Comparison of ENCODE assay signal across 8 cellular contexts in the genomic region with DNA sequence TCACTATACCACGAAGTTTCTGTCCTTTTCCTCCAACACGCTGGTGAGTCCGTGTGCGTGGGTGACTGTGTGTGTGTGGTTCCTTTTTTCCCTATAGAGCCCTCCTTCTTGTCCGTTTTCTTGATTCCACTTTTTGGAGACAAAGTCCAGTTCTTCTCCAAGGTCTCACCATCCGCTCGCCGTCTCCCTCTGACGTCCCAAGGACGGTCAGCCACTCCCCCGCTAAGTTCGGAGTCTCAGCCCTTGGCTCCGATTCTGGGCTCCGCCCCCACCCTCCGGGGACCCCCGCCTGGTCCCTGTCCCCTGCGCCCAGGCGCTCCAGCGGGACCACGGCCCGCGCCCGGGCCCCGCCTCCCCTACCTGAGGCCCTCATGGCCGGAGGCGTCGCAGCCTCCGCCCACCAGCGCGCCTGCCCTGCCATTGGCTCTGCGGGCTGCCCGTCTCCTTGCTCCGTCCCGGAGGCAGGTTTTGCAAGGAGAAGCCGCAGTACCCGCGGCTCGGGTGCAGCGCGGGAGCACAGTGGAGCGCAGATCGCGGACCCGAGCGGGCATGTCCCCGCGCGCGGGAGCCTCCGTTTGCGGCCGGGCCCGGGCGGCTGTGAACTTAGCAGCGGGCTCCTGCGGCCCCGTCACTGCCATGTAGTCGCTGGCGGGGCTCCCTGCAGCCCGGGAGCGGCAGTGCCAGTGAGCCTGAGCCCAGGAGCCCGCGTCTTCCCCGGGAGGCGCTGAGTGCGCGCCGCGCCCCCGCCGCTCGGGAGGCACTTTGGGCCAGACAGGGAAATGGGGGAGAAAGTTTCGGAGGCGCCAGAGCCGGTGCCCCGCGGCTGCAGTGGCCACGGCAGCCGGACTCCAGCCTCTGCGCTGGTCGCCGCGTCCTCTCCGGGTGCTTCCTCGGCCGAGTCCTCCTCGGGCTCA. TPM values are rescaled to one million over a fixed set of nuclear protein-coding genes. Genes with fewer than 3 reads are reported as not detected.
DNase-seq lines count a peak whose midpoint lies in the region; ATAC-seq and TF ChIP-seq lines count a peak whose summit lies in the region.

A gene (plus strand): TSS at position 517 of the 914 bp plus-strand sequence. CDS start 263 bp downstream, at position 780.

- H2BK5ac ChIP-seq in neuronal stem cell (ENCODE audit: low read length): peak within 1 kb of the TSS; percentile 63

- H2AFZ ChIP-seq in GM23338: peak within 1 kb of the TSS; percentile 98
- peak within 1 kb of the TSS; percentile 90 for H2AFZ ChIP-seq in Karpas-422 (ENCODE audit: low read length)
- H2AFZ ChIP-seq in neuronal stem cell (ENCODE audit: low read length): peak within 1 kb of the TSS; percentile 97

- no peak within 1 kb of the TSS for H3K14ac ChIP-seq in neuronal stem cell (ENCODE audit: low read length)

- no peak within 1 kb of the TSS for H4K8ac ChIP-seq in neuronal stem cell (ENCODE audit: low read depth, low read length)

- H3K36me3 Mint-ChIP-seq in GM23338 (ENCODE audit: low read depth): peaks cover 3% of the 10 kb centered on the region; the same call in 1 of the 3 replicates

- DNase-seq in Daoy (ENCODE audit: low read depth) (peak; percentile 92), GM23338 (ENCODE audit: low spot score) (peak; percentile 95), Karpas-422 (peak; percentile 94), RPMI8226 (peak; percentile 89), glomerular endothelial cell (ENCODE audit: extremely low read depth, low read depth, low spot score) (no peak), neuronal stem cell (ENCODE audit: low spot score) (peak; percentile 93)
- peak; percentile 58 for DNase-seq in activated naive CD4-positive, alpha-beta T cell treated with anti-CD3 and anti-CD28 coated beads, Interleukin-2, amount 50 U/mL, for 16 hours

- no peaks in the 10 kb centered on the region for H3K79me1 ChIP-seq in neuronal stem cell (ENCODE audit: low read depth, low read length)

- peaks cover 66% of the 10 kb centered on the region for H3K27me3 ChIP-seq in GM23338 (ENCODE audit: insufficient read depth)
- no peaks in the 10 kb centered on the region for H3K27me3 ChIP-seq in Karpas-422 (ENCODE audit: low read length)
- peaks cover 0 to 53% (median 20%) of the 10 kb centered on the region in 3 experiments for H3K27me3 ChIP-seq in neuronal stem cell (ENCODE audit: control insufficient read depth in 3 of 3, insufficient read depth in 3 of 3, low read depth in 1 of 3, low read length in 3 of 3)
- H3K27me3 ChIP-seq in thymus (ENCODE audit: control insufficient read depth, insufficient read depth): peaks cover 11% of the 10 kb centered on the region

- no peak within 1 kb of the TSS for H2BK120ac ChIP-seq in neuronal stem cell (ENCODE audit: low read depth, low read length)

- peak; percentile 94 for ATAC-seq in GM23338

- H3K4me3 ChIP-seq in GM23338: peak within 1 kb of the TSS; percentile 86
- H3K4me3 ChIP-seq in Karpas-422 (ENCODE audit: low read length): peak within 1 kb of the TSS; percentile 78
- peak within 1 kb of the TSS; percentile 58 to 92 for H3K4me3 ChIP-seq in neuronal stem cell (ENCODE audit: low read length in 2 of 2)
- H3K4me3 ChIP-seq in thymus (ENCODE audit: low read length): peak within 1 kb of the TSS; percentile 62

- H3K4me2 ChIP-seq in GM23338 (peak within 1 kb of the TSS; percentile 97), Karpas-422 (ENCODE audit: low read depth, low read length, poor library complexity, severe bottlenecking) (peak within 1 kb of the TSS; percentile 88), neuronal stem cell (ENCODE audit: insufficient read depth, low read length, poor library complexity, severe bottlenecking) (peak within 1 kb of the TSS; percentile 94)

- H3K79me2 ChIP-seq in GM23338 (replicated peaks; ENCODE audit: insufficient read depth) (no peaks in the 10 kb centered on the region), Karpas-422 (ENCODE audit: low read length) (no peaks in the 10 kb centered on the region)

- H3K9me3 Mint-ChIP-seq in GM23338: peaks cover 8% of the 10 kb centered on the region; the same call in 2 of the 3 replicates

- H4K20me1 ChIP-seq in GM23338 (replicated peaks; ENCODE audit: insufficient read depth) (peaks cover 8% of the 10 kb centered on the region), Karpas-422 (ENCODE audit: insufficient read depth, low read depth, low read length) (no peaks in the 10 kb centered on the region)

- H3K23ac ChIP-seq in neuronal stem cell (ENCODE audit: low read depth, low read length, poor library complexity): no peak within 1 kb of the TSS

- H4K91ac ChIP-seq in neuronal stem cell (ENCODE audit: low read depth, low read length, poor library complexity): no peak within 1 kb of the TSS

- H2BK12ac ChIP-seq in neuronal stem cell (ENCODE audit: low read length): no peak within 1 kb of the TSS

- H3K9ac ChIP-seq in Karpas-422 (ENCODE audit: low read length) (peak within 1 kb of the TSS; percentile 62), neuronal stem cell (ENCODE audit: low read depth, low read length, poor library complexity) (peak within 1 kb of the TSS; percentile 77)

- no peak for TF ChIP-seq CTCF in GM23338 (conservative IDR thresholded peaks at IDR 0.05; ENCODE audit: low read depth in 2 of 2)

- peaks cover 43% of the 10 kb centered on the region for H3K27me3 Mint-ChIP-seq in GM23338 (ENCODE audit: insufficient read depth, low read depth, poor library complexity)

- H3K27ac ChIP-seq in GM23338 (ENCODE audit: low read depth): no peak within 1 kb of the TSS
- H3K27ac ChIP-seq in Karpas-422 (ENCODE audit: low read length): no peak within 1 kb of the TSS
- no peak within 1 kb of the TSS for H3K27ac ChIP-seq in neuronal stem cell (replicated peaks; ENCODE audit: low read length)
- peak within 1 kb of the TSS; percentile 72 for H3K27ac ChIP-seq in thymus (ENCODE audit: low read depth)

- H3K9me2 ChIP-seq in GM23338 (ENCODE audit: insufficient read depth) (no peaks in the 10 kb centered on the region), Karpas-422 (replicated peaks; ENCODE audit: insufficient read depth, low read length) (no peaks in the 10 kb centered on the region)

- no peaks in the 10 kb centered on the region; the same call in 1 of the 3 replicates for H3K4me1 Mint-ChIP-seq in GM23338

- H3K4me3 Mint-ChIP-seq in GM23338: peak within 1 kb of the TSS; percentile 86

- H3K18ac ChIP-seq in neuronal stem cell (ENCODE audit: low read length): peak within 1 kb of the TSS; percentile 88

- no peaks in the 10 kb centered on the region for H3F3A ChIP-seq in GM23338 (replicated peaks; ENCODE audit: low read depth)

- WGBS in neuronal stem cell (ENCODE audit: extremely low coverage in 2 of 2, insufficient read length in 2 of 2, insufficient replicate concordance in 1 of 2), 2 donors: no CpG with 5 or more reads among the region's 87 CpGs
- WGBS in thymus: under 1% methylated on average over 87 of the region's 87 CpGs

- H3K4me1 ChIP-seq in GM23338 (ENCODE audit: insufficient read depth): peaks cover 12% of the 10 kb centered on the region
- H3K4me1 ChIP-seq in Karpas-422 (ENCODE audit: low read length): peaks cover 15% of the 10 kb centered on the region
- peaks cover 1 to 5% of the 10 kb centered on the region in 2 donors for H3K4me1 ChIP-seq in neuronal stem cell (ENCODE audit: control insufficient read depth in 2 of 2, insufficient read depth in 1 of 2, low read depth in 1 of 2, low read length in 2 of 2)
- H3K4me1 ChIP-seq in thymus (ENCODE audit: control insufficient read depth, insufficient read depth, low read length): peaks cover 7% of the 10 kb centered on the region

- H3K36me3 ChIP-seq in GM23338 (ENCODE audit: insufficient read depth) (no peaks in the 10 kb centered on the region), Karpas-422 (ENCODE audit: insufficient read depth, low read length) (no peaks in the 10 kb centered on the region), neuronal stem cell (replicated peaks in 1 of 2; ENCODE audit: control insufficient read depth in 2 of 2, insufficient read depth in 2 of 2, low read length in 2 of 2) (no peaks in the 10 kb centered on the region), thymus (ENCODE audit: control insufficient read depth, insufficient read depth) (no peaks in the 10 kb centered on the region)

- H3K27ac Mint-ChIP-seq in GM23338: no peak within 1 kb of the TSS

- H3K4ac ChIP-seq in neuronal stem cell (ENCODE audit: low read length): no peak within 1 kb of the TSS

- H3K9me3 ChIP-seq in Karpas-422 (ENCODE audit: low read length) (no peaks in the 10 kb centered on the region), neuronal stem cell (replicated peaks in 1 of 2; ENCODE audit: control insufficient read depth in 2 of 2, insufficient read depth in 1 of 2, low read depth in 1 of 2, low read length in 2 of 2) (peaks cover 0 to 2% of the 10 kb centered on the region in 2 donors), thymus (ENCODE audit: control insufficient read depth) (no peaks in the 10 kb centered on the region)

- no peak within 1 kb of the TSS for H2BK15ac ChIP-seq in neuronal stem cell (ENCODE audit: low read length)

- H2AK5ac ChIP-seq in neuronal stem cell (ENCODE audit: low read depth, low read length): no peak within 1 kb of the TSS

TF ChIP-seq in GM23338, 12 proteins besides CTCF, POLR2A, EP300 and RAD21 (continues in another document):
- peak; percentile 74 for TF ChIP-seq CREB1 (CRISPR knock-in tag; IDR thresholded peaks at IDR 0.05; ENCODE audit: low read depth)

RNA-seq across cellular contexts. Expression of the gene that starts here (rescaled TPM):
- total RNA-seq in Daoy (2014; rRNA removed; shearing (Covaris generic)): 5.4 and 5.5 TPM in 2 replicates
- 2.7 and 8.5 TPM in 2 replicates for total RNA-seq in GM23338 (2014; rRNA removed; shearing (Covaris generic))
- polyA plus RNA-seq in GM23338 (2016; fragmentation: Nextera tagmentation; extraction: Ambion mirVana) (2.2 and 3.6 TPM in 2 replicates), thymus (18.8 TPM)
- 6.0 and 11.8 TPM in 2 replicates for total RNA-seq in Karpas-422 (2014; rRNA removed; shearing (Covaris generic); ENCODE audit: low replicate concordance)
- 48.8 and 109 TPM in 2 replicates for total RNA-seq in glomerular endothelial cell
- polyA plus RNA-seq in neuronal stem cell (2013, experiment 1 of 2): 1.5 TPM
- 1.4 TPM for polyA plus RNA-seq in neuronal stem cell (2013, experiment 2 of 2)
